In the genomic region with DNA sequence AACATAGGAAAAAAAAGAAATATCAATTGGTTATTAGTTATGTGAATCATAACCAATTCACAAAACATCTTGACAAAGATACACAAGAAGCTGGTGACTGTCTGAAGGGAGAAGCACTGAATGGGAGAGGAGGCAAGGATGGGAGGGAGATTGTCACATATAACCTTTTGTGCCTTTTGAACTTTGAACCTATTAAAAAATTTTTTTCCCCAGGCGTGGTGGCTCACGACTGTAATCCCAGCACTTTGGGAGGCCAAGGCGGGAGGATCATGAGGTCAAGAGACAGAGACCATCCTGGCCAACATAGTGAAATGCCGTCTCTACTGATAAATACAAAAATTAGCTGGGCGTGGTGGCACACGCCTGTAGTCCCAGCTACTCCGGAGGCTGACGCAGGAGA, we compare ENCODE assay signal across 23 cellular contexts.
"Had no signal": no experiment of that assay in that cellular context is flagged by ENCODE, and none has a peak within 500 bp of the region (broad histone marks: within the 10 kb centered on the region; RNA-seq: fewer than 3 reads in every experiment).

No MANE protein-coding gene starts in this region.

- H3K4me3 ChIP-seq: K562, SJSA1, SK-N-MC had no signal

- H3K27me3 Mint-ChIP-seq: IgD-negative memory B cell had no signal

- H3K4me2 ChIP-seq: KMS-11 had no signal

- ATAC-seq: K562 had no signal

- H3K27ac Mint-ChIP-seq: IgD-negative memory B cell had no signal

- H3K27me3 ChIP-seq: SJSA1 had no signal

- H3K9me3 Mint-ChIP-seq: IgD-negative memory B cell had no signal

- H3K27ac ChIP-seq: KMS-11, SJSA1 had no signal

- H3K4me1 ChIP-seq: SJSA1 had no signal

- H3K9ac ChIP-seq: KMS-11 had no signal

- H3K4me3 Mint-ChIP-seq: IgD-negative memory B cell had no signal

- H3K9me3 ChIP-seq: SJSA1 had no signal

- H3K4me1 Mint-ChIP-seq: IgD-negative memory B cell had no signal

- FAIRE-seq: K562, RCC 7860 had no signal

- DNase-seq: Kasumi-1, MM.1S, NCI-H1092 treated with DMSO at 0.1 percent for 48 hours, NCI-H1436, NCI-H187, NCI-H2029, NCI-H2081 treated with DMSO at 0.1 percent for 48 hours, NCI-H2171, NCI-H226, NCI-H446, NCI-H510A, NCI-H524 treated with DMSO at 0.1 percent for 48 hours, NCI-H69, NCI-H774, Right ventricle myocardium superior, RPMI8226, SIG-M5 had no signal
